ENCODE assay signal across 1 cellular context in genomic region chr7:112481833-112482669, GRCh38.
A peak's percentile ranks its signal among the peaks of the same experiment; 100 is the strongest.
TF ChIP-seq lines count a peak whose summit lies in the region.

No MANE protein-coding gene starts in this region.

TF ChIP-seq in HEK293, 187 proteins besides CTCF, POLR2A, EP300 and RAD21 (continued from another document and continues in another):
- TF ChIP-seq ZBTB11 (tag by site-specific recombination; conservative IDR thresholded peaks at IDR 0.05; ENCODE audit: low read depth) (no peak), ZNF664 (tag by site-specific recombination; IDR thresholded peaks at IDR 0.05) (no peak), ZBTB7A (tag by site-specific recombination; IDR thresholded peaks at IDR 0.05; ENCODE audit: low read depth) (no peak), ZNF544 (tag by site-specific recombination; IDR thresholded peaks at IDR 0.05) (no peak), ZFP69B (tag by site-specific recombination; IDR thresholded peaks at IDR 0.05) (no peak), ZNF133 (tag by site-specific recombination; IDR thresholded peaks at IDR 0.05) (no peak), ZNF169 (tag by site-specific recombination; IDR thresholded peaks at IDR 0.05) (no peak), ZBTB26 (tag by site-specific recombination; optimal IDR thresholded peaks at IDR 0.05) (no peak), TCF7L2 (IDR thresholded peaks at IDR 0.05; ENCODE audit: borderline replicate concordance, low read depth, low read length) (no peak), ZNF449 (tag by site-specific recombination; IDR thresholded peaks at IDR 0.05) (no peak), SETDB1 (IDR thresholded peaks at IDR 0.05; ENCODE audit: insufficient read length, low read length) (no peak), ZNF510 (tag by site-specific recombination; IDR thresholded peaks at IDR 0.05; ENCODE audit: insufficient replicate concordance) (no peak), ZNF426 (tag by site-specific recombination; IDR thresholded peaks at IDR 0.05) (no peak), KLF9 (tag by site-specific recombination; IDR thresholded peaks at IDR 0.05; ENCODE audit: low read depth) (no peak), ZNF302 (tag by site-specific recombination; IDR thresholded peaks at IDR 0.05; ENCODE audit: low read depth) (no peak), ZNF549 (tag by site-specific recombination; IDR thresholded peaks at IDR 0.05) (no peak), ZNF830 (tag by site-specific recombination; IDR thresholded peaks at IDR 0.05; ENCODE audit: low read depth) (no peak), ZNF776 (tag by site-specific recombination; IDR thresholded peaks at IDR 0.05; ENCODE audit: borderline replicate concordance) (no peak), BCL11A (tag by site-specific recombination; IDR thresholded peaks at IDR 0.05; ENCODE audit: low read depth) (no peak), KLF1 (tag by site-specific recombination; IDR thresholded peaks at IDR 0.05) (no peak), ZNF23 (tag by site-specific recombination; IDR thresholded peaks at IDR 0.05; ENCODE audit: borderline replicate concordance) (no peak), ZNF184 (tag by site-specific recombination; IDR thresholded peaks at IDR 0.05) (0 out of 2 replicates have a peak, but pooled peaks have one; percentile 15), TSHZ1 (tag by site-specific recombination; IDR thresholded peaks at IDR 0.05; ENCODE audit: borderline replicate concordance) (no peak), ZNF513 (tag by site-specific recombination; IDR thresholded peaks at IDR 0.05) (no peak), KLF17 (tag by site-specific recombination; IDR thresholded peaks at IDR 0.05) (no peak), ZNF623 (tag by site-specific recombination; IDR thresholded peaks at IDR 0.05) (no peak), ZNF518A (tag by site-specific recombination; conservative IDR thresholded peaks at IDR 0.05; ENCODE audit: low read depth) (no peak), ZNF223 (tag by site-specific recombination; IDR thresholded peaks at IDR 0.05) (no peak), ZNF292 (tag by site-specific recombination; IDR thresholded peaks at IDR 0.05; ENCODE audit: borderline replicate concordance, low read depth) (no peak), HIC1 (tag by site-specific recombination; IDR thresholded peaks at IDR 0.05) (no peak; the same call in 1 of the 2 replicates), RBAK (tag by site-specific recombination; IDR thresholded peaks at IDR 0.05) (no peak), TRIM28 (IDR thresholded peaks at IDR 0.05; ENCODE audit: borderline replicate concordance, low read length) (no peak), ZNF174 (tag by site-specific recombination; IDR thresholded peaks at IDR 0.05) (no peak), FEZF1 (tag by site-specific recombination; IDR thresholded peaks at IDR 0.05) (no peak), ZNF792 (tag by site-specific recombination; IDR thresholded peaks at IDR 0.05) (no peak), IKZF3 (tag by site-specific recombination; IDR thresholded peaks at IDR 0.05) (no peak), KLF16 (tag by site-specific recombination; IDR thresholded peaks at IDR 0.05) (no peak), ZNF214 (tag by site-specific recombination; IDR thresholded peaks at IDR 0.05; ENCODE audit: borderline replicate concordance) (no peak), ZNF211 (tag by site-specific recombination; IDR thresholded peaks at IDR 0.05; ENCODE audit: low read depth) (no peak), SP2 (tag by site-specific recombination; IDR thresholded peaks at IDR 0.05) (no peak), ZNF112 (tag by site-specific recombination; IDR thresholded peaks at IDR 0.05) (no peak)
